In the genomic region with DNA sequence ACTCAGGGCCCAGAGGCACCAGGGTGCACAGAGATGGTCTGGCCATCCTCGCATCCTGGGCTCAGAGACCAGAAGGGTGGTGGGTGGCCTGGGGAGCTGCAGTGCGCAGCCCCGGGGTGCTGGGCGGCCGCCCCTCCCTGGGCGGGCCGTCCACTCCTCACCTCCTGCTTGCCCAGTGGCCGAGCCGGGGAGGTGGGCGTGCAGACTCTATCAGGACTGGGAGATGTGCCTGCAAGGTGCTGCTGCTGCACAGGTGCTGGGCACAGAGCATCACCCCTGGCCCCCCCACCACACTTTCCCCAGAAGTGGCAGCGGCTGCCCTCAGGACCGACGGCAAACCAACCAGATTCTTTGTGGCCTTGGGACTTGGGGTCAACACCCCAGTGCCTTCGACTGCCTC, we compare ENCODE assay signal across 26 cellular contexts. TPM values are rescaled to one million over a fixed set of nuclear protein-coding genes. Genes with fewer than 3 reads are reported as not detected.
A peak's percentile ranks its signal among the peaks of the same experiment; 100 is the strongest.
DNase-seq lines count a peak whose midpoint lies in the region; ATAC-seq, FAIRE-seq and TF ChIP-seq lines count a peak whose summit lies in the region.
"Had no signal": no experiment of that assay in that cellular context is flagged by ENCODE, and none has a peak within 500 bp of the region (broad histone marks: within the 10 kb centered on the region; RNA-seq: fewer than 3 reads in every experiment).

Gene SCN4A, minus strand, starts transcription at position 123 of the 400 bp plus-strand sequence. Its CDS starts 77 bp downstream, at position 46.

- H3K9me1 ChIP-seq in keratinocyte (ENCODE audit: control insufficient read depth, extremely low read depth, insufficient read depth, low read length), result peaks cover 3% of the 10 kb centered on the region

- dilution Hi-C loops in keratinocyte (cut with MboI; ENCODE audit: extremely low pct_ligation_motif_present, low sequenced_read_pairs), result no loop called here

- no peaks in the 10 kb centered on the region for H3K9me3 ChIP-seq in PC-3 (ENCODE audit: low read length)
- H3K9me3 ChIP-seq in keratinocyte (ENCODE audit: control insufficient read depth, low read depth, low read length), result no peaks in the 10 kb centered on the region
- no peaks in the 10 kb centered on the region for H3K9me3 ChIP-seq in skeletal muscle tissue (ENCODE audit: control insufficient read depth in 3 of 3, low read length in 3 of 3)
- H3K9me3 ChIP-seq: BE2C, colonic mucosa, stomach, tibial artery had no signal

- TF ChIP-seq CTCF in PC-3 (conservative IDR thresholded peaks at IDR 0.05; ENCODE audit: low read depth, low read length) (no peak), keratinocyte (optimal IDR thresholded peaks at IDR 0.05 in 1 of 3, IDR thresholded peaks at IDR 0.05 in 1 of 3, conservative IDR thresholded peaks at IDR 0.05 in 1 of 3; ENCODE audit: extremely low read depth in 1 of 3, insufficient read depth in 2 of 3, low read length in 3 of 3) (no peak)

- no peaks in the 10 kb centered on the region for H3K9me3 Mint-ChIP-seq in activated naive CD4-positive, alpha-beta T cell treated with anti-CD3 and anti-CD28 coated beads, Interleukin-2, amount 50 U/mL, for 24 hours
- H3K9me3 Mint-ChIP-seq: activated CD4-positive, alpha-beta T cell treated with anti-CD3 and anti-CD28 coated beads, Interleukin-2, amount 10 ng/mL, durations not matched to agents 7 days and 5 days; activated naive CD4-positive, alpha-beta T cell treated with anti-CD3 and anti-CD28 coated beads for 36 hours had no signal

- no peaks in the 10 kb centered on the region for H3K9me2 ChIP-seq in PC-3 (replicated peaks; ENCODE audit: low read length)

- H4K20me1 ChIP-seq in PC-3 (ENCODE audit: low read length) (no peaks in the 10 kb centered on the region), keratinocyte (ENCODE audit: control insufficient read depth, extremely low read depth, insufficient read depth, low read length) (no peaks in the 10 kb centered on the region)

- H3K9ac ChIP-seq in PC-3 (ENCODE audit: low read length) (no peak within 1 kb of the TSS), keratinocyte (ENCODE audit: control insufficient read depth, extremely low read depth, insufficient read depth, low read length) (peak within 1 kb of the TSS; percentile 9), skeletal muscle tissue (ENCODE audit: low read depth in 1 of 3, low read length in 3 of 3) (peak within 1 kb of the TSS in 2 of 3 donors; percentile 34 to 76)

- H3F3A ChIP-seq in PC-3 (ENCODE audit: low read length, unreplicated experiment), result no peaks in the 10 kb centered on the region

- H3K4me3 ChIP-seq in PC-3 (ENCODE audit: low read length) (peak within 1 kb of the TSS; percentile 53; the same call in 1 of the 2 replicates), keratinocyte (ENCODE audit: control insufficient read depth in 2 of 3, extremely low read depth in 1 of 3, insufficient read depth in 2 of 3, low read depth in 1 of 3, low read length in 3 of 3) (no peak within 1 kb of the TSS), skeletal muscle tissue (ENCODE audit: low read length in 3 of 3) (peak within 1 kb of the TSS in 1 of 3 donors; percentile 22)
- H3K4me3 ChIP-seq: cardiac muscle cell, colonic mucosa, lung, stomach, tibial artery had no signal

- ATAC-seq in PC-3, result no peak
- no peak for ATAC-seq in HG02623 (IDR thresholded peaks at IDR 0.05; ENCODE audit: unreplicated experiment)
- no peak for ATAC-seq in GM18868 (IDR thresholded peaks at IDR 0.05; ENCODE audit: unreplicated experiment)
- ATAC-seq in HG03175 (IDR thresholded peaks at IDR 0.05; ENCODE audit: unreplicated experiment), result no peak

- H3K4me1 Mint-ChIP-seq in activated naive CD4-positive, alpha-beta T cell treated with anti-CD3 and anti-CD28 coated beads, Interleukin-2, amount 50 U/mL, for 24 hours, result no peaks in the 10 kb centered on the region

- H3K36me3 ChIP-seq in PC-3 (ENCODE audit: low read depth, low read length), result no peaks in the 10 kb centered on the region
- H3K36me3 ChIP-seq in keratinocyte (ENCODE audit: control insufficient read depth in 2 of 2, extremely low read depth in 1 of 2, insufficient read depth in 2 of 2, low read length in 2 of 2), result no peaks in the 10 kb centered on the region
- H3K36me3 ChIP-seq in skeletal muscle tissue (ENCODE audit: control insufficient read depth in 3 of 3, insufficient read depth in 3 of 3, low read length in 3 of 3), result peaks cover 26 to 35% (median 31%) of the 10 kb centered on the region in 3 donors
- H3K36me3 ChIP-seq: BE2C, cardiac muscle cell, colonic mucosa, stomach, tibial artery had no signal

- H3K4me2 ChIP-seq in PC-3 (ENCODE audit: low read length) (peak within 1 kb of the TSS; percentile 91), keratinocyte (ENCODE audit: control insufficient read depth, extremely low read depth, insufficient read depth, low read depth, low read length) (peak within 1 kb of the TSS; percentile 67)

- POLR2A ChIA-PET in PC-3 (lab: Charles Lee; ENCODE audit: unreplicated experiment), result no interaction called here

- no peak within 1 kb of the TSS for H2AFZ ChIP-seq in PC-3 (ENCODE audit: low read length)
- no peak within 1 kb of the TSS for H2AFZ ChIP-seq in keratinocyte (ENCODE audit: control insufficient read depth, low read length)

- H3K79me2 ChIP-seq in PC-3 (ENCODE audit: low read length), result no peaks in the 10 kb centered on the region
- no peaks in the 10 kb centered on the region for H3K79me2 ChIP-seq in keratinocyte (ENCODE audit: control insufficient read depth, insufficient read depth, low read length)

- peak within 1 kb of the TSS; percentile 30 for H3K27ac Mint-ChIP-seq in activated naive CD4-positive, alpha-beta T cell treated with anti-CD3 and anti-CD28 coated beads, Interleukin-2, amount 50 U/mL, for 24 hours
- H3K27ac Mint-ChIP-seq: activated CD4-positive, alpha-beta T cell treated with anti-CD3 and anti-CD28 coated beads, Interleukin-2, amount 10 ng/mL, durations not matched to agents 7 days and 5 days; activated naive CD4-positive, alpha-beta T cell treated with anti-CD3 and anti-CD28 coated beads for 36 hours had no signal

- BruUV-seq in PC-3 (replicated peaks; lab: Mats Ljungman, UMichigan), result no TSS peak

- DNase-seq in activated naive CD4-positive, alpha-beta T cell treated with Interleukin-2 at 50 U/mL for 16 hours, result no peak
- DNase-seq in PC-3, result no peak
- DNase-seq in keratinocyte (ENCODE audit: low read depth, low spot score), result no peak
- DNase-seq: activated CD4-positive, alpha-beta T cell treated with anti-CD3 and anti-CD28 coated beads, Interleukin-2, amount 10 ng/mL, durations not matched to agents 7 days and 5 days; activated naive CD4-positive, alpha-beta T cell treated with anti-CD3 and anti-CD28 coated beads for 36 hours; BE2C; colonic mucosa; DMS53; effector memory CD4-positive, alpha-beta T cell; erythroblast; NCI-H446 treated with DMSO at 0.1 percent for 48 hours; Right ventricle myocardium superior; stomach; T-helper 9 cell; tibial artery had no signal

- H3K27me3 ChIP-seq in PC-3 (ENCODE audit: low read length) (no peaks in the 10 kb centered on the region), keratinocyte (ENCODE audit: control insufficient read depth, extremely low read depth, insufficient read depth, low read length) (peaks cover 3% of the 10 kb centered on the region), skeletal muscle tissue (ENCODE audit: control insufficient read depth in 3 of 3, insufficient read depth in 3 of 3, low read length in 3 of 3) (no peaks in the 10 kb centered on the region)
- H3K27me3 ChIP-seq: BE2C, cardiac muscle cell, colonic mucosa had no signal

- H3K4me1 ChIP-seq in PC-3 (ENCODE audit: insufficient read depth, low read length), result peaks cover 29% of the 10 kb centered on the region
- peaks cover 19% of the 10 kb centered on the region for H3K4me1 ChIP-seq in keratinocyte (ENCODE audit: control insufficient read depth, extremely low read depth, insufficient read depth, low read length)
- peaks cover 50 to 68% (median 53%) of the 10 kb centered on the region in 3 donors for H3K4me1 ChIP-seq in skeletal muscle tissue (ENCODE audit: control insufficient read depth in 3 of 3, insufficient read depth in 3 of 3, low read length in 3 of 3)
- H3K4me1 ChIP-seq: BE2C, colonic mucosa, stomach had no signal

- H3K4me3 Mint-ChIP-seq in activated naive CD4-positive, alpha-beta T cell treated with anti-CD3 and anti-CD28 coated beads, Interleukin-2, amount 50 U/mL, for 24 hours, result no peak within 1 kb of the TSS
- H3K4me3 Mint-ChIP-seq: activated CD4-positive, alpha-beta T cell treated with anti-CD3 and anti-CD28 coated beads, Interleukin-2, amount 10 ng/mL, durations not matched to agents 7 days and 5 days; activated naive CD4-positive, alpha-beta T cell treated with anti-CD3 and anti-CD28 coated beads for 36 hours had no signal

- no peaks in the 10 kb centered on the region for H3K27me3 Mint-ChIP-seq in activated naive CD4-positive, alpha-beta T cell treated with anti-CD3 and anti-CD28 coated beads, Interleukin-2, amount 50 U/mL, for 24 hours

- no peaks in the 10 kb centered on the region for H3K36me3 Mint-ChIP-seq in activated naive CD4-positive, alpha-beta T cell treated with anti-CD3 and anti-CD28 coated beads, Interleukin-2, amount 50 U/mL, for 24 hours

- CTCF ChIA-PET in PC-3 (lab: Charles Lee), result no interaction called here

- FAIRE-seq in keratinocyte (lab: Jason Lieb, UNC), result no peak
- FAIRE-seq: G401.6 had no signal

- intact Hi-C loops in PC-3 (cut with micrococcal nuclease), result no loop called here

- H3K27ac ChIP-seq in PC-3 (ENCODE audit: low read length) (peak within 1 kb of the TSS; percentile 95), keratinocyte (ENCODE audit: control insufficient read depth, insufficient read depth, low read length) (no peak within 1 kb of the TSS), skeletal muscle tissue (ENCODE audit: low read depth, low read length) (peak within 1 kb of the TSS; percentile 90)
- H3K27ac ChIP-seq: cardiac muscle cell, colonic mucosa, HL-60, stomach, tibial artery, VCaP had no signal

RNA-seq across cellular contexts. Expression of gene SCN4A, which starts in this region (rescaled TPM):
- total RNA-seq in PC-3 (2014; rRNA removed) (0.06 TPM in 1 of 2 replicates, not detected in the other), skeletal muscle tissue (32.9 TPM)
- polyA plus RNA-seq in keratinocyte, result not detected in 3 replicates
- polyA plus RNA-seq in keratinocyte (2011; ENCODE audit: low read depth), result not detected
- not detected in 2 replicates for polyA plus RNA-seq in keratinocyte (2011; cell fraction: cytosol; rRNA removed)
- not detected in 2 replicates for polyA plus RNA-seq in keratinocyte (2011; cell fraction: nucleus; rRNA removed)
- polyA plus RNA-seq in keratinocyte (2012; ENCODE audit: low replicate concordance), result not detected in 2 replicates
- not detected in 3 replicates for polyA minus RNA-seq in keratinocyte
- not detected for polyA minus RNA-seq in keratinocyte (2011; cell fraction: cytosol; rRNA and poly(A)+ RNA removed)
- polyA minus RNA-seq in keratinocyte (2011; cell fraction: nucleus; rRNA and poly(A)+ RNA removed), result not detected in 2 replicates
- total RNA-seq: fibroblast of villous mesenchyme had no signal
- polyA plus RNA-seq: cardiac muscle cell had no signal

Comparison
In these comparisons a context has a peak if more than half of its experiments do, and no peak if none do; other contexts are left out.
1. RNA of gene SCN4A (total RNA-seq): 32.9 TPM in skeletal muscle tissue (single experiment); 0.06 TPM in PC-3; every median in the first group is over 10 times any median in the second.